10 cellular contexts compared by ENCODE assay signal in genomic region chr16:57898961-57899360, GRCh38.
DNase-seq lines count a peak whose midpoint lies in the region; ATAC-seq and TF ChIP-seq lines count a peak whose summit lies in the region.
"Had no signal": no experiment of that assay in that cellular context is flagged by ENCODE, and none has a peak within 500 bp of the region (broad histone marks: within the 10 kb centered on the region; RNA-seq: fewer than 3 reads in every experiment).

No MANE protein-coding gene starts in this region.

- no peaks in the 10 kb centered on the region for H3K9me3 ChIP-seq in neural progenitor cell (ENCODE audit: low read depth)

- H3K27ac Mint-ChIP-seq in dendritic cell treated with granulocyte-macrophage colony-stimulating factor and Interleukin-4, amounts not matched to agents 40 ng/mL and 50 ng/mL, for 4 days, result peak overlapping the region; percentile 0
- H3K27ac Mint-ChIP-seq in neural progenitor cell (no peak overlapping the region), glutamatergic neuron (ENCODE audit: unreplicated experiment) (no peak overlapping the region)
- H3K27ac Mint-ChIP-seq: GM23338 had no signal

- H3K27me3 ChIP-seq in neural progenitor cell, result no peaks in the 10 kb centered on the region

- no peaks in the 10 kb centered on the region for H3K36me3 ChIP-seq in neural progenitor cell

- peaks cover 12% of the 10 kb centered on the region for H3F3A ChIP-seq in neural progenitor cell (ENCODE audit: low read depth)

- no peak overlapping the region for H2AFZ ChIP-seq in neural progenitor cell (replicated peaks)
- H2AFZ ChIP-seq: GM23338, PC-9 had no signal

- no peak overlapping the region for H3K4me3 ChIP-seq in neural progenitor cell
- H3K4me3 ChIP-seq: GM23338, PC-9 had no signal

- H3K4me1 ChIP-seq in neural progenitor cell, result peaks cover 10% of the 10 kb centered on the region

- H3K27me3 Mint-ChIP-seq in dendritic cell treated with granulocyte-macrophage colony-stimulating factor and Interleukin-4, amounts not matched to agents 40 ng/mL and 50 ng/mL, for 4 days, result peaks cover 8% of the 10 kb centered on the region
- H3K27me3 Mint-ChIP-seq in neural progenitor cell (ENCODE audit: insufficient read depth, low read depth) (peaks cover 20% of the 10 kb centered on the region), glutamatergic neuron (ENCODE audit: unreplicated experiment) (no peaks in the 10 kb centered on the region)

- H3K9ac ChIP-seq in neural progenitor cell, result no peak overlapping the region

- no peak overlapping the region for H3K4me2 ChIP-seq in neural progenitor cell
- H3K4me2 ChIP-seq: GM23338, PC-9 had no signal

- H3K9me3 Mint-ChIP-seq in dendritic cell treated with granulocyte-macrophage colony-stimulating factor and Interleukin-4, amounts not matched to agents 40 ng/mL and 50 ng/mL, for 4 days, result no peaks in the 10 kb centered on the region
- H3K9me3 Mint-ChIP-seq in neural progenitor cell (no peaks in the 10 kb centered on the region), glutamatergic neuron (ENCODE audit: unreplicated experiment) (peaks cover 2% of the 10 kb centered on the region)
- H3K9me3 Mint-ChIP-seq: GM23338 had no signal

- peaks cover 16% of the 10 kb centered on the region for H3K36me3 Mint-ChIP-seq in dendritic cell treated with granulocyte-macrophage colony-stimulating factor and Interleukin-4, amounts not matched to agents 40 ng/mL and 50 ng/mL, for 4 days (ENCODE audit: low read depth)
- H3K36me3 Mint-ChIP-seq in neural progenitor cell (no peaks in the 10 kb centered on the region), glutamatergic neuron (ENCODE audit: unreplicated experiment) (no peaks in the 10 kb centered on the region)

- no peak overlapping the region for H3K27ac ChIP-seq in neural progenitor cell
- H3K27ac ChIP-seq: PC-9 had no signal

- intact Hi-C loops in dendritic cell treated with granulocyte-macrophage colony-stimulating factor and Interleukin-4, amounts not matched to agents 40 ng/mL and 50 ng/mL, for 4 days (cut with micrococcal nuclease), result loop anchor here (10.0 kb wide), 2 partner anchors 164 to 226 kb away; partner anchors contain the start of genes CFAP20 and KATNB1
- intact Hi-C loops in head of caudate nucleus (cut with DNase I), result no loop called here

- DNase-seq in DMS53 (lab: John Stamatoyannopoulos, UW) (peak; percentile 83), M059J (ENCODE audit: low read depth) (peak; percentile 60), neural progenitor cell (ENCODE audit: low spot score) (peak; percentile 76), glutamatergic neuron (no peak), head of caudate nucleus (no peak)
- DNase-seq: NCI-H1417 treated with DMSO at 0.1 percent for 48 hours had no signal

- H3K79me2 ChIP-seq in neural progenitor cell (ENCODE audit: low read depth), result no peaks in the 10 kb centered on the region

- H3K4me3 Mint-ChIP-seq in dendritic cell treated with granulocyte-macrophage colony-stimulating factor and Interleukin-4, amounts not matched to agents 40 ng/mL and 50 ng/mL, for 4 days, result no peak overlapping the region
- H3K4me3 Mint-ChIP-seq in neural progenitor cell (no peak overlapping the region), glutamatergic neuron (ENCODE audit: unreplicated experiment) (no peak overlapping the region)
- H3K4me3 Mint-ChIP-seq: GM23338 had no signal

- H3K4me1 Mint-ChIP-seq in dendritic cell treated with granulocyte-macrophage colony-stimulating factor and Interleukin-4, amounts not matched to agents 40 ng/mL and 50 ng/mL, for 4 days (ENCODE audit: low read depth), result peaks cover 46% of the 10 kb centered on the region
- H3K4me1 Mint-ChIP-seq in neural progenitor cell (peaks cover 15% of the 10 kb centered on the region), glutamatergic neuron (ENCODE audit: low read depth, unreplicated experiment) (no peaks in the 10 kb centered on the region)

- ATAC-seq in GM21619 (IDR thresholded peaks at IDR 0.05; ENCODE audit: unreplicated experiment), result no peak

- H4K20me1 ChIP-seq in neural progenitor cell (ENCODE audit: low read depth), result peaks cover 3% of the 10 kb centered on the region

- no peak for TF ChIP-seq CTCF in neural progenitor cell (IDR thresholded peaks at IDR 0.05)
- no peak for TF ChIP-seq CTCF in glutamatergic neuron (IDR thresholded peaks at IDR 0.05; ENCODE audit: partially characterized antibody, unreplicated experiment)

Comparison
In these comparisons a context has a peak if more than half of its experiments do, and no peak if none do; other contexts are left out.
1. DNase-seq: peak in DMS53 (single experiment), M059J (single experiment) and neural progenitor cell (single experiment); none in glutamatergic neuron (single experiment) and head of caudate nucleus (0 of 42).